ENCODE assay signal across 20 cellular contexts in genomic region chr2:186617186-186617585, GRCh38.
"Had no signal": no experiment of that assay in that cellular context is flagged by ENCODE, and none has a peak within 500 bp of the region (broad histone marks: within the 10 kb centered on the region; RNA-seq: fewer than 3 reads in every experiment).

No MANE protein-coding gene starts in this region.

- H3K9me3 ChIP-seq: esophagus muscularis mucosa, gastroesophageal sphincter, pancreas, SK-N-SH, spleen, upper lobe of left lung had no signal

- FAIRE-seq: colon, endothelial cell of umbilical vein had no signal

- H3K27me3 ChIP-seq: esophagus muscularis mucosa, gastroesophageal sphincter, pancreas, spleen, upper lobe of left lung had no signal

- H3K4me3 ChIP-seq: esophagus muscularis mucosa, gastroesophageal sphincter, pancreas, spleen, upper lobe of left lung had no signal

- H3K9ac ChIP-seq: SK-N-SH had no signal

- H3K4me2 ChIP-seq: SK-N-SH had no signal

- H3K27ac ChIP-seq: esophagus muscularis mucosa, gastroesophageal sphincter, pancreas, spleen, upper lobe of left lung, WERI-Rb-1 had no signal

- DNase-seq: activated CD4-positive, alpha-beta T cell treated with anti-CD3 and anti-CD28 coated beads, Interleukin-2, amount 10 ng/mL, durations not matched to agents 7 days and 5 days; activated CD4-positive, CD25-positive, alpha-beta regulatory T cell treated with anti-CD3 and anti-CD28 coated beads, Interleukin-2, amount 50 U/mL, for 72 hours; activated CD8-positive, alpha-beta T cell treated with anti-CD3 and anti-CD28 coated beads, Interleukin-2, amount 10 ng/mL, durations not matched to agents 7 days and 5 days; activated gamma-delta T cell treated with Interleukin-2 at 50 U/mL for 16 hours; aorta; central memory CD4-positive, alpha-beta T cell; effector memory CD4-positive, alpha-beta T cell; midbrain; pancreas; SK-N-SH; spleen; stimulated activated CD4-positive, alpha-beta T cell treated with anti-CD3 and anti-CD28 coated beads, Interleukin-4, amount 100 ng/mL, for 1 hour; stimulated activated naive CD4-positive, alpha-beta T cell; upper lobe of left lung; WERI-Rb-1 had no signal

- ATAC-seq: activated CD8-positive, alpha-beta T cell treated with anti-CD3 and anti-CD28 coated beads, Interleukin-2, amount 10 ng/mL, durations not matched to agents 7 days and 5 days; gastroesophageal sphincter; left lobe of liver had no signal

- H3K36me3 ChIP-seq: pancreas, WERI-Rb-1 had no signal
